In genomic region chr10:96587255-96588059, GRCh38 we compare ENCODE assay signal across 8 cellular contexts. TPM values are rescaled to one million over a fixed set of nuclear protein-coding genes. Genes with fewer than 3 reads are reported as not detected.
A peak's percentile ranks its signal among the peaks of the same experiment; 100 is the strongest.
DNase-seq lines count a peak whose midpoint lies in the region; ATAC-seq and TF ChIP-seq lines count a peak whose summit lies in the region.

No MANE protein-coding gene starts in this region.

- H3K4me3 Mint-ChIP-seq in chondrocyte (ENCODE audit: unreplicated experiment) (no peak overlapping the region), progenitor cell of endocrine pancreas (ENCODE audit: low read depth) (no peak overlapping the region)

- H3K36me3 Mint-ChIP-seq in chondrocyte (ENCODE audit: low read depth): no peaks in the 10 kb centered on the region
- H3K36me3 Mint-ChIP-seq in progenitor cell of endocrine pancreas (ENCODE audit: insufficient read depth): peaks cover 2% of the 10 kb centered on the region

- CTCF ChIA-PET in GM10248 (lab: Yijun Ruan, JAX): no interaction called here

- no peaks in the 10 kb centered on the region for H3K9me3 Mint-ChIP-seq in chondrocyte (ENCODE audit: low read depth)
- no peaks in the 10 kb centered on the region for H3K9me3 Mint-ChIP-seq in progenitor cell of endocrine pancreas (ENCODE audit: low read depth)

- POLR2A ChIA-PET in GM10248 (lab: Yijun Ruan, JAX): no interaction called here

- peak; percentile 72 for DNase-seq in ELF-1 (ENCODE audit: low read depth, low spot score)
- DNase-seq in RKO (ENCODE audit: low spot score): peak; percentile 90
- no peak for DNase-seq in chondrocyte (ENCODE audit: low spot score)
- peak; percentile 86 for DNase-seq in left kidney (ENCODE audit: low read depth, low spot score)
- DNase-seq in stimulated activated CD8-positive, alpha-beta memory T cell treated with anti-CD3 and anti-CD28 coated beads, Interleukin-4, amount 100 ng/mL, for 48 hours: peak; percentile 73
- no peak for DNase-seq in progenitor cell of endocrine pancreas (ENCODE audit: low spot score, unreplicated experiment)
- DNase-seq in GM10248 (ENCODE audit: extremely low spot score): no peak

- H3K27me3 Mint-ChIP-seq in chondrocyte (ENCODE audit: low read depth) (no peaks in the 10 kb centered on the region), progenitor cell of endocrine pancreas (no peaks in the 10 kb centered on the region)

- H3K4me1 Mint-ChIP-seq in chondrocyte (ENCODE audit: low read depth): peaks cover 27% of the 10 kb centered on the region
- peaks cover 12% of the 10 kb centered on the region for H3K4me1 Mint-ChIP-seq in progenitor cell of endocrine pancreas (ENCODE audit: low read depth)

- ATAC-seq in HG03439 (IDR thresholded peaks at IDR 0.05; ENCODE audit: unreplicated experiment): peak; percentile 12

- H3K27ac Mint-ChIP-seq in chondrocyte (ENCODE audit: unreplicated experiment): no peak overlapping the region
- no peak overlapping the region for H3K27ac Mint-ChIP-seq in progenitor cell of endocrine pancreas

- TF ChIP-seq CTCF in chondrocyte (IDR thresholded peaks at IDR 0.05) (peak; percentile 0), progenitor cell of endocrine pancreas (IDR thresholded peaks at IDR 0.05; ENCODE audit: unreplicated experiment) (no peak), GM10248 (IDR thresholded peaks at IDR 0.05; ENCODE audit: control extremely low read depth, extremely low read depth, low read depth, missing control alignments) (no peak)

RNA-seq across cellular contexts. Expression of gene TM9SF3, which starts 0.6 kb away (rescaled TPM):
- 178 to 192 TPM (median 189 TPM) in 3 replicates for total RNA-seq in chondrocyte
- total RNA-seq in progenitor cell of endocrine pancreas: 140 and 152 TPM in 2 replicates

Comparison
In these comparisons a context has a peak if more than half of its experiments do, and no peak if none do; other contexts are left out.
1. DNase-seq: peak in ELF-1 (single experiment), RKO (single experiment), left kidney (single experiment) and stimulated activated CD8-positive, alpha-beta memory T cell treated with anti-CD3 and anti-CD28 coated beads, Interleukin-4, amount 100 ng/mL, for 48 hours (single experiment); none in chondrocyte (single experiment), progenitor cell of endocrine pancreas (single experiment) and GM10248 (single experiment).